Comparison of ENCODE assay signal across 22 cellular contexts in genomic region chr5:123448743-123449142, GRCh38. TPM values are rescaled to one million over a fixed set of nuclear protein-coding genes. Genes with fewer than 3 reads are reported as not detected.
DNase-seq lines count a peak whose midpoint lies in the region; ATAC-seq and TF ChIP-seq lines count a peak whose summit lies in the region.
"Had no signal": no experiment of that assay in that cellular context is flagged by ENCODE, and none has a peak within 500 bp of the region (broad histone marks: within the 10 kb centered on the region; RNA-seq: fewer than 3 reads in every experiment).

No MANE protein-coding gene starts in this region.

- TF ChIP-seq CTCF in MCF 10A (IDR thresholded peaks at IDR 0.05; ENCODE audit: unreplicated experiment) (no peak), breast epithelium (IDR thresholded peaks at IDR 0.05) (no peak), OCI-LY3 (IDR thresholded peaks at IDR 0.05; ENCODE audit: low read depth, low read length) (no peak), epithelial cell of esophagus (IDR thresholded peaks at IDR 0.05; ENCODE audit: insufficient read depth, low read depth, low read length, missing control alignments) (no peak)

- TF ChIP-seq POLR2A in breast epithelium (IDR thresholded peaks at IDR 0.05), result no peak

- peak; percentile 55 for DNase-seq in MCF 10A (ENCODE audit: unreplicated experiment)
- DNase-seq in breast epithelium (ENCODE audit: low spot score in 2 of 2), result no peak
- DNase-seq in epithelial cell of esophagus (ENCODE audit: low read depth), result peak; percentile 4
- DNase-seq in UCSD-AML1 (lab: John Stamatoyannopoulos, UW; ENCODE audit: unreplicated experiment), result no peak
- DNase-seq: BE2C, DMS53, EL, GF-D8, IMR-90, NCI-H1105, NCI-H146, NCI-H226, NCI-H510A treated with DMSO at 0.1 percent for 48 hours, NCI-H748 treated with DMSO at 0.1 percent for 48 hours, Peyer's patch had no signal

- H3K9ac ChIP-seq in OCI-LY3 (ENCODE audit: low read length), result no peak overlapping the region
- H3K9ac ChIP-seq: KMS-11 had no signal

- no peaks in the 10 kb centered on the region for H3K4me1 ChIP-seq in breast epithelium
- peaks cover 41% of the 10 kb centered on the region for H3K4me1 ChIP-seq in OCI-LY3 (ENCODE audit: low read length)
- H3K4me1 ChIP-seq: A549 had no signal

- intact Hi-C loops in MCF 10A (cut with micrococcal nuclease), result no loop called here
- intact Hi-C loops in breast epithelium (cut with DNase I; ENCODE audit: low total_unique reads), result no loop called here

- no peaks in the 10 kb centered on the region for H3K36me3 Mint-ChIP-seq in MCF 10A (ENCODE audit: insufficient read depth, unreplicated experiment)

- peak overlapping the region; percentile 65 for H3K4me2 ChIP-seq in OCI-LY3 (ENCODE audit: low read length)
- H3K4me2 ChIP-seq: A549, GM23338 had no signal

- CTCF ChIA-PET in MCF 10A (lab: Yijun Ruan, JAX), result interaction anchor here (2.0 kb wide), 1 partner anchor 25 kb away, joined by 7 read pairs; the partner anchor contains the start of gene CEP120

- no peak overlapping the region for H3K4me3 Mint-ChIP-seq in MCF 10A (ENCODE audit: unreplicated experiment)
- H3K4me3 Mint-ChIP-seq: GM23338 had no signal

- no peaks in the 10 kb centered on the region for H3K27me3 Mint-ChIP-seq in MCF 10A (ENCODE audit: insufficient read depth, unreplicated experiment)

- H3K36me3 ChIP-seq in breast epithelium (no peaks in the 10 kb centered on the region), OCI-LY3 (replicated peaks; ENCODE audit: low read depth, low read length) (no peaks in the 10 kb centered on the region)
- H3K36me3 ChIP-seq: BE2C, HAP-1, Peyer's patch had no signal

- H3K4me1 Mint-ChIP-seq in MCF 10A (ENCODE audit: insufficient read depth, unreplicated experiment), result peaks cover 20% of the 10 kb centered on the region

- no peaks in the 10 kb centered on the region for H3K9me3 ChIP-seq in breast epithelium
- H3K9me3 ChIP-seq in OCI-LY3 (ENCODE audit: insufficient read depth, low read length), result no peaks in the 10 kb centered on the region
- H3K9me3 ChIP-seq: A549, BE2C, HAP-1, Peyer's patch had no signal

- ATAC-seq in HG02852 (IDR thresholded peaks at IDR 0.05; ENCODE audit: unreplicated experiment) (no peak), HG02840 (IDR thresholded peaks at IDR 0.05; ENCODE audit: low FRiP score, unreplicated experiment) (no peak)
- ATAC-seq: A549, GM23338 had no signal

- no peaks in the 10 kb centered on the region for H4K20me1 ChIP-seq in OCI-LY3 (ENCODE audit: insufficient read depth, low read length)

- no peak overlapping the region for H2AFZ ChIP-seq in OCI-LY3 (ENCODE audit: low read depth, low read length)
- H2AFZ ChIP-seq: GM23338 had no signal

- no peaks in the 10 kb centered on the region for H3K79me2 ChIP-seq in OCI-LY3 (ENCODE audit: low read length)

- H3K4me3 ChIP-seq in breast epithelium (no peak overlapping the region), OCI-LY3 (ENCODE audit: low read length) (peak overlapping the region; percentile 40; the same call in 1 of the 2 replicates), epithelial cell of esophagus (ENCODE audit: low read length) (no peak overlapping the region)
- H3K4me3 ChIP-seq: A549, GM23338, HAP-1, Peyer's patch had no signal

- POLR2A ChIA-PET in MCF 10A (lab: Yijun Ruan, JAX), result interaction anchor here (0.6 to 1.4 kb wide), 3 partner anchors 13 to 101 kb away, joined by 3 to 6 read pairs (median 3); no protein-coding TSS in a partner anchor

- no TSS peak for BruUV-seq in MCF 10A (replicated peaks; lab: Mats Ljungman, UMichigan)

- peak overlapping the region; percentile 57 for H3K27ac Mint-ChIP-seq in MCF 10A (ENCODE audit: low read depth, unreplicated experiment)
- H3K27ac Mint-ChIP-seq: GM23338 had no signal

- H3K27me3 ChIP-seq in breast epithelium (no peaks in the 10 kb centered on the region), OCI-LY3 (ENCODE audit: low read depth, low read length) (peaks cover 64% of the 10 kb centered on the region)
- H3K27me3 ChIP-seq: BE2C, Peyer's patch had no signal

- H3K27ac ChIP-seq in breast epithelium (no peak overlapping the region), OCI-LY3 (ENCODE audit: low read length) (no peak overlapping the region)
- H3K27ac ChIP-seq: A549, KMS-11 had no signal

- H3K9me3 Mint-ChIP-seq in MCF 10A (ENCODE audit: unreplicated experiment), result no peaks in the 10 kb centered on the region
- H3K9me3 Mint-ChIP-seq: GM23338 had no signal

RNA-seq across cellular contexts. Expression of gene CEP120, which starts 25.5 kb away (rescaled TPM):
- total RNA-seq in MCF 10A (2022) (49.8 and 54.5 TPM in 2 replicates), breast epithelium (10 to 100 TPM; 18.7 to 30.7 (median 23.3) TPM)

Comparison
In these comparisons a context has a peak if more than half of its experiments do, and no peak if none do; other contexts are left out.
1. DNase-seq: peak in MCF 10A (single experiment) and epithelial cell of esophagus (single experiment); none in breast epithelium (0 of 2) and UCSD-AML1 (single experiment).